ENCODE assay signal across 1 cellular context in the genomic region with DNA sequence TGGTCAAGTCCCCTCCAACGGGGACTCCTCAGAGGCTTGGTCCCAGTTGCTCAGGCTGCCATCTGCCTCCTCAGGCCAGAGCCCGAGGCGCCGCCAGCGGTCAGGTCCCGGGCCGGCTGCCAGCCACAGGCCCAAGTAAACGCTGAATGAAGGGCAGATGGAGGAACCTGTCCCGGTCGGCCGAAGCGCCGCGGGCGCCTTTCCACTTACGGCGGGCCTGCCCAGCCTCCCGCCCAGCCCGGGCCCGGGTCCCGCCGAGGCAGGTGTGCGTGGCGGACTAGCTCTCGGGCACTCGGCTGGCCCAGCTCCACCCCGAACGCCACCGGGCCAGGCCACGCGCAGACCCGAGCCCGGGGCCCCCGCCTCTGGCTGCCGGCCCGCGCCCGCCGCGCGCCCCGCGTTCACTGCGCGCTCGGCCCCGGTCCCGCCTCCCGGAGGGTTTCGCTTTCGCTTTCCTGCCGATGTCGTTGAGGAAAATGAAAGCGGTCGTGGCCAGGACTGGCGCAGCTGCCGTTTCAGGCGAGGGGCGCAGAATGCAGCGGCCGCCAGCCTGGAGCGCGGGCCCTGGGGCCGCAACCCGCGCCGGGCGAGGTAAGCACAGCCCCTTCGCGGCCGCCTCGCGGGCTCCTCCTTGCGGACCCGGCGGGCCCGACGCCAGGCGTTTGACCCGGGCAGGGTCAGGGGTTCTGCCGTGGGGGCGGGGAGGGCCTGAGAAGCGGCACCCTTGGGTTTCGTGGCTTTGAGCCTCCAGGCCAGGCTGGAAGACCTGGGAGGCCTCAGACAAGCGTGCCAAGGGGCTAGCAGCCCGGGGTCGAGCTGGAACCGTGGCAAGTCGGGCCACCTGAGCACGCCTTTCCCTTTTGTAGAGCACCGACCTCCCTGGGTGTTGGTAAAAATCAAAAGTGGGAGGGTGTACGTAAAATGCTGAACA.
TF ChIP-seq lines count a peak whose summit lies in the region.

No MANE protein-coding gene starts in this region.

TF ChIP-seq in K562, 482 proteins besides CTCF, POLR2A, EP300 and RAD21 (continued from another document and continues in another):
- TF ChIP-seq, protein P1, sequence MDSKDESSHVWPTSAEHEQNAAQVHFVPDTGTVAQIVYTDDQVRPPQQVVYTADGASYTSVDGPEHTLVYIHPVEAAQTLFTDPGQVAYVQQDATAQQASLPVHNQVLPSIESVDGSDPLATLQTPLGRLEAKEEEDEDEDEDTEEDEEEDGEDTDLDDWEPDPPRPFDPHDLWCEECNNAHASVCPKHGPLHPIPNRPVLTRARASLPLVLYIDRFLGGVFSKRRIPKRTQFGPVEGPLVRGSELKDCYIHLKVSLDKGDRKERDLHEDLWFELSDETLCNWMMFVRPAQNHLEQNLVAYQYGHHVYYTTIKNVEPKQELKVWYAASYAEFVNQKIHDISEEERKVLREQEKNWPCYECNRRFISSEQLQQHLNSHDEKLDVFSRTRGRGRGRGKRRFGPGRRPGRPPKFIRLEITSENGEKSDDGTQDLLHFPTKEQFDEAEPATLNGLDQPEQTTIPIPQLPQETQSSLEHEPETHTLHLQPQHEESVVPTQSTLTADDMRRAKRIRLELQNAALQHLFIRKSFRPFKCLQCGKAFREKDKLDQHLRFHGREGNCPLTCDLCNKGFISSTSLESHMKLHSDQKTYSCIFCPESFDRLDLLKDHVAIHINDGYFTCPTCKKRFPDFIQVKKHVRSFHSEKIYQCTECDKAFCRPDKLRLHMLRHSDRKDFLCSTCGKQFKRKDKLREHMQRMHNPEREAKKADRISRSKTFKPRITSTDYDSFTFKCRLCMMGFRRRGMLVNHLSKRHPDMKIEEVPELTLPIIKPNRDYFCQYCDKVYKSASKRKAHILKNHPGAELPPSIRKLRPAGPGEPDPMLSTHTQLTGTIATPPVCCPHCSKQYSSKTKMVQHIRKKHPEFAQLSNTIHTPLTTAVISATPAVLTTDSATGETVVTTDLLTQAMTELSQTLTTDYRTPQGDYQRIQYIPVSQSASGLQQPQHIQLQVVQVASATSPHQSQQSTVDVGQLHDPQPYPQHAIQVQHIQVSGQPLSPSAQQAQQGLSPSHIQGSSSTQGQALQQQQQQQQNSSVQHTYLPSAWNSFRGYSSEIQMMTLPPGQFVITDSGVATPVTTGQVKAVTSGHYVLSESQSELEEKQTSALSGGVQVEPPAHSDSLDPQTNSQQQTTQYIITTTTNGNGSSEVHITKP (IDR thresholded peaks at IDR 0.05; ENCODE audit: partially characterized antibody): peak; percentile 10
- TF ChIP-seq PRMT5 (CRISPR knock-in tag; IDR thresholded peaks at IDR 0.05): no peak
- TF ChIP-seq KLF13 (tag; IDR thresholded peaks at IDR 0.05; ENCODE audit: borderline replicate concordance, low read depth): peak; percentile 61; the same call in 1 of the 2 replicates
- no peak for TF ChIP-seq ZNF274 (IDR thresholded peaks at IDR 0.05; ENCODE audit: borderline replicate concordance, low read depth, low read length)
- no peak for TF ChIP-seq POLR2AphosphoS2 (IDR thresholded peaks at IDR 0.05; ENCODE audit: low read length)
- TF ChIP-seq XRCC5 (IDR thresholded peaks at IDR 0.05; ENCODE audit: low read depth, low read length): peak; percentile 77
- no peak for TF ChIP-seq ZNF316 (IDR thresholded peaks at IDR 0.05)
- TF ChIP-seq POLR2G (IDR thresholded peaks at IDR 0.05; ENCODE audit: low read depth, low read length): peak; percentile 97
- TF ChIP-seq BHLHE40 (IDR thresholded peaks at IDR 0.05; ENCODE audit: low read length): no peak
- no peak for TF ChIP-seq ATF1 (CRISPR knock-in tag; IDR thresholded peaks at IDR 0.05)
- TF ChIP-seq ATF1 (tag; IDR thresholded peaks at IDR 0.05): peak; percentile 65
- TF ChIP-seq BRD9 (IDR thresholded peaks at IDR 0.05; ENCODE audit: low read depth, partially characterized antibody): no peak
- TF ChIP-seq, protein P2, sequence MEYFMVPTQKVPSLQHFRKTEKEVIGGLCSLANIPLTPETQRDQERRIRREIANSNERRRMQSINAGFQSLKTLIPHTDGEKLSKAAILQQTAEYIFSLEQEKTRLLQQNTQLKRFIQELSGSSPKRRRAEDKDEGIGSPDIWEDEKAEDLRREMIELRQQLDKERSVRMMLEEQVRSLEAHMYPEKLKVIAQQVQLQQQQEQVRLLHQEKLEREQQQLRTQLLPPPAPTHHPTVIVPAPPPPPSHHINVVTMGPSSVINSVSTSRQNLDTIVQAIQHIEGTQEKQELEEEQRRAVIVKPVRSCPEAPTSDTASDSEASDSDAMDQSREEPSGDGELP (CRISPR knock-in tag; IDR thresholded peaks at IDR 0.05; ENCODE audit: borderline replicate concordance): peak; percentile 71
- TF ChIP-seq, protein P3, sequence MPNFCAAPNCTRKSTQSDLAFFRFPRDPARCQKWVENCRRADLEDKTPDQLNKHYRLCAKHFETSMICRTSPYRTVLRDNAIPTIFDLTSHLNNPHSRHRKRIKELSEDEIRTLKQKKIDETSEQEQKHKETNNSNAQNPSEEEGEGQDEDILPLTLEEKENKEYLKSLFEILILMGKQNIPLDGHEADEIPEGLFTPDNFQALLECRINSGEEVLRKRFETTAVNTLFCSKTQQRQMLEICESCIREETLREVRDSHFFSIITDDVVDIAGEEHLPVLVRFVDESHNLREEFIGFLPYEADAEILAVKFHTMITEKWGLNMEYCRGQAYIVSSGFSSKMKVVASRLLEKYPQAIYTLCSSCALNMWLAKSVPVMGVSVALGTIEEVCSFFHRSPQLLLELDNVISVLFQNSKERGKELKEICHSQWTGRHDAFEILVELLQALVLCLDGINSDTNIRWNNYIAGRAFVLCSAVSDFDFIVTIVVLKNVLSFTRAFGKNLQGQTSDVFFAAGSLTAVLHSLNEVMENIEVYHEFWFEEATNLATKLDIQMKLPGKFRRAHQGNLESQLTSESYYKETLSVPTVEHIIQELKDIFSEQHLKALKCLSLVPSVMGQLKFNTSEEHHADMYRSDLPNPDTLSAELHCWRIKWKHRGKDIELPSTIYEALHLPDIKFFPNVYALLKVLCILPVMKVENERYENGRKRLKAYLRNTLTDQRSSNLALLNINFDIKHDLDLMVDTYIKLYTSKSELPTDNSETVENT (CRISPR knock-in tag; IDR thresholded peaks at IDR 0.05): peak; percentile 66
- TF ChIP-seq, protein P4, sequence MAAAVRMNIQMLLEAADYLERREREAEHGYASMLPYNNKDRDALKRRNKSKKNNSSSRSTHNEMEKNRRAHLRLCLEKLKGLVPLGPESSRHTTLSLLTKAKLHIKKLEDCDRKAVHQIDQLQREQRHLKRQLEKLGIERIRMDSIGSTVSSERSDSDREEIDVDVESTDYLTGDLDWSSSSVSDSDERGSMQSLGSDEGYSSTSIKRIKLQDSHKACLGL (CRISPR knock-in tag; IDR thresholded peaks at IDR 0.05; ENCODE audit: borderline replicate concordance, poor library complexity, severe bottlenecking): no peak
- TF ChIP-seq, protein P5, sequence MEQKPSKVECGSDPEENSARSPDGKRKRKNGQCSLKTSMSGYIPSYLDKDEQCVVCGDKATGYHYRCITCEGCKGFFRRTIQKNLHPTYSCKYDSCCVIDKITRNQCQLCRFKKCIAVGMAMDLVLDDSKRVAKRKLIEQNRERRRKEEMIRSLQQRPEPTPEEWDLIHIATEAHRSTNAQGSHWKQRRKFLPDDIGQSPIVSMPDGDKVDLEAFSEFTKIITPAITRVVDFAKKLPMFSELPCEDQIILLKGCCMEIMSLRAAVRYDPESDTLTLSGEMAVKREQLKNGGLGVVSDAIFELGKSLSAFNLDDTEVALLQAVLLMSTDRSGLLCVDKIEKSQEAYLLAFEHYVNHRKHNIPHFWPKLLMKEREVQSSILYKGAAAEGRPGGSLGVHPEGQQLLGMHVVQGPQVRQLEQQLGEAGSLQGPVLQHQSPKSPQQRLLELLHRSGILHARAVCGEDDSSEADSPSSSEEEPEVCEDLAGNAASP (IDR thresholded peaks at IDR 0.05): no peak
- TF ChIP-seq ELF1 (tag; IDR thresholded peaks at IDR 0.05): no peak
- TF ChIP-seq, protein P6, sequence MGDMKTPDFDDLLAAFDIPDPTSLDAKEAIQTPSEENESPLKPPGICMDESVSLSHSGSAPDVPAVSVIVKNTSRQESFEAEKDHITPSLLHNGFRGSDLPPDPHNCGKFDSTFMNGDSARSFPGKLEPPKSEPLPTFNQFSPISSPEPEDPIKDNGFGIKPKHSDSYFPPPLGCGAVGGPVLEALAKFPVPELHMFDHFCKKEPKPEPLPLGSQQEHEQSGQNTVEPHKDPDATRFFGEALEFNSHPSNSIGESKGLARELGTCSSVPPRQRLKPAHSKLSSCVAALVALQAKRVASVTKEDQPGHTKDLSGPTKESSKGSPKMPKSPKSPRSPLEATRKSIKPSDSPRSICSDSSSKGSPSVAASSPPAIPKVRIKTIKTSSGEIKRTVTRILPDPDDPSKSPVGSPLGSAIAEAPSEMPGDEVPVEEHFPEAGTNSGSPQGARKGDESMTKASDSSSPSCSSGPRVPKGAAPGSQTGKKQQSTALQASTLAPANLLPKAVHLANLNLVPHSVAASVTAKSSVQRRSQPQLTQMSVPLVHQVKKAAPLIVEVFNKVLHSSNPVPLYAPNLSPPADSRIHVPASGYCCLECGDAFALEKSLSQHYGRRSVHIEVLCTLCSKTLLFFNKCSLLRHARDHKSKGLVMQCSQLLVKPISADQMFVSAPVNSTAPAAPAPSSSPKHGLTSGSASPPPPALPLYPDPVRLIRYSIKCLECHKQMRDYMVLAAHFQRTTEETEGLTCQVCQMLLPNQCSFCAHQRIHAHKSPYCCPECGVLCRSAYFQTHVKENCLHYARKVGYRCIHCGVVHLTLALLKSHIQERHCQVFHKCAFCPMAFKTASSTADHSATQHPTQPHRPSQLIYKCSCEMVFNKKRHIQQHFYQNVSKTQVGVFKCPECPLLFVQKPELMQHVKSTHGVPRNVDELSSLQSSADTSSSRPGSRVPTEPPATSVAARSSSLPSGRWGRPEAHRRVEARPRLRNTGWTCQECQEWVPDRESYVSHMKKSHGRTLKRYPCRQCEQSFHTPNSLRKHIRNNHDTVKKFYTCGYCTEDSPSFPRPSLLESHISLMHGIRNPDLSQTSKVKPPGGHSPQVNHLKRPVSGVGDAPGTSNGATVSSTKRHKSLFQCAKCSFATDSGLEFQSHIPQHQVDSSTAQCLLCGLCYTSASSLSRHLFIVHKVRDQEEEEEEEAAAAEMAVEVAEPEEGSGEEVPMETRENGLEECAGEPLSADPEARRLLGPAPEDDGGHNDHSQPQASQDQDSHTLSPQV (IDR thresholded peaks at IDR 0.05): peak; percentile 84; the same call in 1 of the 2 replicates
- TF ChIP-seq, protein P7, sequence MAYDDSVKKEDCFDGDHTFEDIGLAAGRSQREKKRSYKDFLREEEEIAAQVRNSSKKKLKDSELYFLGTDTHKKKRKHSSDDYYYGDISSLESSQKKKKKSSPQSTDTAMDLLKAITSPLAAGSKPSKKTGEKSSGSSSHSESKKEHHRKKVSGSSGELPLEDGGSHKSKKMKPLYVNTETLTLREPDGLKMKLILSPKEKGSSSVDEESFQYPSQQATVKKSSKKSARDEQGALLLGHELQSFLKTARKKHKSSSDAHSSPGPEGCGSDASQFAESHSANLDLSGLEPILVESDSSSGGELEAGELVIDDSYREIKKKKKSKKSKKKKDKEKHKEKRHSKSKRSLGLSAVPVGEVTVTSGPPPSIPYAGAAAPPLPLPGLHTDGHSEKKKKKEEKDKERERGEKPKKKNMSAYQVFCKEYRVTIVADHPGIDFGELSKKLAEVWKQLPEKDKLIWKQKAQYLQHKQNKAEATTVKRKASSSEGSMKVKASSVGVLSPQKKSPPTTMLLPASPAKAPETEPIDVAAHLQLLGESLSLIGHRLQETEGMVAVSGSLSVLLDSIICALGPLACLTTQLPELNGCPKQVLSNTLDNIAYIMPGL (CRISPR knock-in tag; IDR thresholded peaks at IDR 0.05): peak; percentile 70
- TF ChIP-seq FOXA3 (CRISPR knock-in tag; conservative IDR thresholded peaks at IDR 0.05 in 1 of 2, IDR thresholded peaks at IDR 0.05 in 1 of 2): peak in 1 of 2 experiments; percentile 37; a peak in 1 of 4 replicates
- TF ChIP-seq, protein P8, sequence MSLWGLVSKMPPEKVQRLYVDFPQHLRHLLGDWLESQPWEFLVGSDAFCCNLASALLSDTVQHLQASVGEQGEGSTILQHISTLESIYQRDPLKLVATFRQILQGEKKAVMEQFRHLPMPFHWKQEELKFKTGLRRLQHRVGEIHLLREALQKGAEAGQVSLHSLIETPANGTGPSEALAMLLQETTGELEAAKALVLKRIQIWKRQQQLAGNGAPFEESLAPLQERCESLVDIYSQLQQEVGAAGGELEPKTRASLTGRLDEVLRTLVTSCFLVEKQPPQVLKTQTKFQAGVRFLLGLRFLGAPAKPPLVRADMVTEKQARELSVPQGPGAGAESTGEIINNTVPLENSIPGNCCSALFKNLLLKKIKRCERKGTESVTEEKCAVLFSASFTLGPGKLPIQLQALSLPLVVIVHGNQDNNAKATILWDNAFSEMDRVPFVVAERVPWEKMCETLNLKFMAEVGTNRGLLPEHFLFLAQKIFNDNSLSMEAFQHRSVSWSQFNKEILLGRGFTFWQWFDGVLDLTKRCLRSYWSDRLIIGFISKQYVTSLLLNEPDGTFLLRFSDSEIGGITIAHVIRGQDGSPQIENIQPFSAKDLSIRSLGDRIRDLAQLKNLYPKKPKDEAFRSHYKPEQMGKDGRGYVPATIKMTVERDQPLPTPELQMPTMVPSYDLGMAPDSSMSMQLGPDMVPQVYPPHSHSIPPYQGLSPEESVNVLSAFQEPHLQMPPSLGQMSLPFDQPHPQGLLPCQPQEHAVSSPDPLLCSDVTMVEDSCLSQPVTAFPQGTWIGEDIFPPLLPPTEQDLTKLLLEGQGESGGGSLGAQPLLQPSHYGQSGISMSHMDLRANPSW (CRISPR knock-in tag; IDR thresholded peaks at IDR 0.05): peak; percentile 57; the same call in 1 of the 2 replicates
- TF ChIP-seq CBX2 (IDR thresholded peaks at IDR 0.05; ENCODE audit: insufficient read depth, low read length, poor library complexity, severe bottlenecking): no peak
- TF ChIP-seq PYGO2 (tag; IDR thresholded peaks at IDR 0.05): no peak
- peak; percentile 56 for TF ChIP-seq ZNF589 (CRISPR knock-in tag; IDR thresholded peaks at IDR 0.05; ENCODE audit: low read depth)
- TF ChIP-seq PPARD (CRISPR knock-in tag; IDR thresholded peaks at IDR 0.05): no peak
- TF ChIP-seq POLR2AphosphoS5 (IDR thresholded peaks at IDR 0.05; ENCODE audit: control insufficient read depth, insufficient read depth, low read depth, low read length): peak; percentile 53
- TF ChIP-seq ZBTB1 (CRISPR knock-in tag; IDR thresholded peaks at IDR 0.05; ENCODE audit: borderline replicate concordance, low read depth): peak; percentile 49; the same call in 1 of the 2 replicates
- no peak for TF ChIP-seq PURB (CRISPR knock-in tag; IDR thresholded peaks at IDR 0.05; ENCODE audit: low read depth)
